ENCODE assay signal across 1 cellular context in the genomic region with DNA sequence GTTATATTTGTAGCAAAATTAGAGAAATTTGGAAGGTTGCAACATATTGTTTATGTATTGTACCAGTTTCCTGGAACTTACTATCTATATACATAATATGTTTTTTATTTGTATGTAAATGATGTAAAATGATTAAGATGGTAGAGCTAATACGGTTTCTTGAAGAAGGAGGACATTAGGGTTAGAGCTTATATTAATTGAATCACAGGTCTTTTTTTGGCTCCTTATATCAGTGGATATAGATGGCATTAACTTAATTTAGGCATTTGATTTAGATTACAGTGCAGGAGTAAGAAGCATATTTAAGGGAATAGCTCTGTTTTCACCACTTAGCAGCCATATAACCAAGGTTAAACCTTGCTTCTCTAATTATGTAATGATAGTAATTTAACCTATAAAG.
TF ChIP-seq lines count a peak whose summit lies in the region.

No MANE protein-coding gene starts in this region.

TF ChIP-seq in HepG2, 621 proteins besides CTCF, POLR2A, EP300 and RAD21 (continued from another document):
- TF ChIP-seq, protein P1, sequence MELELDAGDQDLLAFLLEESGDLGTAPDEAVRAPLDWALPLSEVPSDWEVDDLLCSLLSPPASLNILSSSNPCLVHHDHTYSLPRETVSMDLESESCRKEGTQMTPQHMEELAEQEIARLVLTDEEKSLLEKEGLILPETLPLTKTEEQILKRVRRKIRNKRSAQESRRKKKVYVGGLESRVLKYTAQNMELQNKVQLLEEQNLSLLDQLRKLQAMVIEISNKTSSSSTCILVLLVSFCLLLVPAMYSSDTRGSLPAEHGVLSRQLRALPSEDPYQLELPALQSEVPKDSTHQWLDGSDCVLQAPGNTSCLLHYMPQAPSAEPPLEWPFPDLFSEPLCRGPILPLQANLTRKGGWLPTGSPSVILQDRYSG (CRISPR knock-in tag; IDR thresholded peaks at IDR 0.05), result no peak
- TF ChIP-seq ZNF788 (CRISPR knock-in tag; IDR thresholded peaks at IDR 0.05; ENCODE audit: borderline replicate concordance) (no peak), ZNF543 (CRISPR knock-in tag; IDR thresholded peaks at IDR 0.05) (no peak), KDM5B (CRISPR knock-in tag; IDR thresholded peaks at IDR 0.05; ENCODE audit: borderline replicate concordance) (no peak), SYNCRIP (IDR thresholded peaks at IDR 0.05; ENCODE audit: insufficient read depth, low read depth, low read length) (no peak), NAIF1 (CRISPR knock-in tag; IDR thresholded peaks at IDR 0.05; ENCODE audit: borderline replicate concordance) (no peak), DNMT1 (CRISPR knock-in tag; IDR thresholded peaks at IDR 0.05) (no peak), MEF2D (CRISPR knock-in tag; IDR thresholded peaks at IDR 0.05) (no peak), BRCA1 (CRISPR knock-in tag; IDR thresholded peaks at IDR 0.05) (no peak)
- TF ChIP-seq, protein P2, sequence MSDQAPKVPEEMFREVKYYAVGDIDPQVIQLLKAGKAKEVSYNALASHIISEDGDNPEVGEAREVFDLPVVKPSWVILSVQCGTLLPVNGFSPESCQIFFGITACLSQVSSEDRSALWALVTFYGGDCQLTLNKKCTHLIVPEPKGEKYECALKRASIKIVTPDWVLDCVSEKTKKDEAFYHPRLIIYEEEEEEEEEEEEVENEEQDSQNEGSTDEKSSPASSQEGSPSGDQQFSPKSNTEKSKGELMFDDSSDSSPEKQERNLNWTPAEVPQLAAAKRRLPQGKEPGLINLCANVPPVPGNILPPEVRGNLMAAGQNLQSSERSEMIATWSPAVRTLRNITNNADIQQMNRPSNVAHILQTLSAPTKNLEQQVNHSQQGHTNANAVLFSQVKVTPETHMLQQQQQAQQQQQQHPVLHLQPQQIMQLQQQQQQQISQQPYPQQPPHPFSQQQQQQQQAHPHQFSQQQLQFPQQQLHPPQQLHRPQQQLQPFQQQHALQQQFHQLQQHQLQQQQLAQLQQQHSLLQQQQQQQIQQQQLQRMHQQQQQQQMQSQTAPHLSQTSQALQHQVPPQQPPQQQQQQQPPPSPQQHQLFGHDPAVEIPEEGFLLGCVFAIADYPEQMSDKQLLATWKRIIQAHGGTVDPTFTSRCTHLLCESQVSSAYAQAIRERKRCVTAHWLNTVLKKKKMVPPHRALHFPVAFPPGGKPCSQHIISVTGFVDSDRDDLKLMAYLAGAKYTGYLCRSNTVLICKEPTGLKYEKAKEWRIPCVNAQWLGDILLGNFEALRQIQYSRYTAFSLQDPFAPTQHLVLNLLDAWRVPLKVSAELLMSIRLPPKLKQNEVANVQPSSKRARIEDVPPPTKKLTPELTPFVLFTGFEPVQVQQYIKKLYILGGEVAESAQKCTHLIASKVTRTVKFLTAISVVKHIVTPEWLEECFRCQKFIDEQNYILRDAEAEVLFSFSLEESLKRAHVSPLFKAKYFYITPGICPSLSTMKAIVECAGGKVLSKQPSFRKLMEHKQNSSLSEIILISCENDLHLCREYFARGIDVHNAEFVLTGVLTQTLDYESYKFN (CRISPR knock-in tag; conservative IDR thresholded peaks at IDR 0.05), result no peak
TF ChIP-seq in HepG2: peak in this region for 0.
